9 cellular contexts compared by ENCODE assay signal in genomic region chr6:41682056-41682477, GRCh38. TPM values are rescaled to one million over a fixed set of nuclear protein-coding genes. Genes with fewer than 3 reads are reported as not detected.
DNase-seq lines count a peak whose midpoint lies in the region; ATAC-seq lines count a peak whose summit lies in the region.
"Had no signal": no experiment of that assay in that cellular context is flagged by ENCODE, and none has a peak within 500 bp of the region (broad histone marks: within the 10 kb centered on the region; RNA-seq: fewer than 3 reads in every experiment).

No MANE protein-coding gene starts in this region.

- H3K27ac ChIP-seq in rectal smooth muscle tissue (ENCODE audit: low read depth, low read length): no peak overlapping the region

- H3K4me1 ChIP-seq in adipocyte (ENCODE audit: control insufficient read depth, insufficient read depth, low read length) (peaks cover 10% of the 10 kb centered on the region), rectal smooth muscle tissue (ENCODE audit: control insufficient read depth, insufficient read depth, low read length) (peaks cover 3% of the 10 kb centered on the region)

- peak; percentile 68 for DNase-seq in CMK (ENCODE audit: low read depth)
- DNase-seq in GOT3 (lab: John Stamatoyannopoulos, UW): peak; percentile 35
- DNase-seq in NCI-H146 (lab: John Stamatoyannopoulos, UW): peak; percentile 96
- DNase-seq in T-helper 1 cell: peak in 4 of 5 donors; percentile 41 to 65 (median 48)
- peak; percentile 96 for DNase-seq in adipocyte (ENCODE audit: low read depth)
- peak; percentile 94 for DNase-seq in left cardiac atrium

- peaks cover 3% of the 10 kb centered on the region for H3K36me3 ChIP-seq in adipocyte (ENCODE audit: control insufficient read depth, insufficient read depth, low read length, severe bottlenecking)
- peaks cover 13% of the 10 kb centered on the region for H3K36me3 ChIP-seq in rectal smooth muscle tissue (ENCODE audit: control insufficient read depth, insufficient read depth, low read length)

- peaks cover 5% of the 10 kb centered on the region for H3K27me3 ChIP-seq in adipocyte (replicated peaks; ENCODE audit: control insufficient read depth, insufficient read depth, low read length)
- no peaks in the 10 kb centered on the region for H3K27me3 ChIP-seq in rectal smooth muscle tissue (ENCODE audit: control insufficient read depth, insufficient read depth, low read length)

- no peaks in the 10 kb centered on the region for H3K9me3 ChIP-seq in adipocyte (ENCODE audit: control insufficient read depth, low read length)

- H3K9ac ChIP-seq in adipocyte (ENCODE audit: low read length) (no peak overlapping the region), rectal smooth muscle tissue (ENCODE audit: low read length) (no peak overlapping the region)

- intact Hi-C loops in left cardiac atrium (cut with DNase I): loop anchor here (2.0 to 10.0 kb wide), 3 partner anchors 79 to 313 kb away; no protein-coding TSS in a partner anchor

- H3K4me3 ChIP-seq in adipocyte (ENCODE audit: low read length): no peak overlapping the region
- H3K4me3 ChIP-seq in rectal smooth muscle tissue (ENCODE audit: low read length): peak overlapping the region; percentile 9

- ATAC-seq in left cardiac atrium (peak; percentile 90 to 93), HG03565 (IDR thresholded peaks at IDR 0.05; ENCODE audit: unreplicated experiment) (no peak)

RNA-seq across cellular contexts. Expression of gene MDFI, which starts 43.8 kb away (rescaled TPM):
- 1 to 10 TPM; 9.2 TPM for total RNA-seq in left cardiac atrium
- total RNA-seq: T-helper 2 cell treated with Interferon-gamma antibody and Interleukin-4, amounts not matched to agents 100 ng/mL and 5 ng/mL, for 36 hours had no signal

RNA-seq across cellular contexts. Expression of gene TFEB, which starts 53.3 kb away (rescaled TPM):
- total RNA-seq in left cardiac atrium: 10 to 100 TPM; 33.3 to 34.6 TPM

Comparison
In these comparisons a context has a peak if more than half of its experiments do, and no peak if none do; other contexts are left out.
1. DNase-seq: peak in every context shown above with its lines; median percentile 96 in NCI-H146; 96 in adipocyte; 94 in left cardiac atrium; 68 in CMK; 48 in T-helper 1 cell; 35 in GOT3.